16 cellular contexts compared by ENCODE assay signal in the genomic region with DNA sequence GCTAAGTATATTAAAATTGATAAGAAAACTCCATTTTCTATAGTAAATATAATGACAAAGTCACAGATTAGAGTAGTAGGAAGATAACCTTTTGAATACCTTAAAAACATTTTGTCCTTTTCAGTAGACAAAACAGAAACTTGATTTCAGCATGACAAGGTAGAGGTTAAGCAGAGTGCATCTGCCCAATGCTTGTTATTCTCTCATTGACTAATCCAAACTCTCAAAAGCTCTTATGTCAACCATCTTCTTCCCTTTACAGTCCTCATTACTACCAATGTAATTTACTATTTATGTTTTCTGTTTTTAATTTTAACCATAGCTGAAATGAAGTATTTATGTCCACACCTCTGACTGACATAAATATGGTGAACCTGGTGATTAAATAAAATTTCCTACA. TPM values are rescaled to one million over a fixed set of nuclear protein-coding genes. Genes with fewer than 3 reads are reported as not detected.
DNase-seq lines count a peak whose midpoint lies in the region; ATAC-seq and TF ChIP-seq lines count a peak whose summit lies in the region.
"Had no signal": no experiment of that assay in that cellular context is flagged by ENCODE, and none has a peak within 500 bp of the region (broad histone marks: within the 10 kb centered on the region; RNA-seq: fewer than 3 reads in every experiment).

No MANE protein-coding gene starts in this region.

- H3K27ac Mint-ChIP-seq in WTC11 (peak overlapping the region; percentile 16; the same call in 1 of the 2 replicates), endothelial cell (ENCODE audit: unreplicated experiment) (no peak overlapping the region)
- H3K27ac Mint-ChIP-seq: activated B cell treated with CpG ODN at 0.5 μM for 24 hours; CD8-positive, alpha-beta T cell; type B pancreatic cell had no signal

- no peaks in the 10 kb centered on the region for H3K9me3 Mint-ChIP-seq in WTC11
- H3K9me3 Mint-ChIP-seq in endothelial cell (ENCODE audit: unreplicated experiment) = no peaks in the 10 kb centered on the region
- H3K9me3 Mint-ChIP-seq: activated B cell treated with CpG ODN at 0.5 μM for 24 hours; CD8-positive, alpha-beta T cell; type B pancreatic cell had no signal

- H3K36me3 Mint-ChIP-seq in WTC11 (peaks cover 10% of the 10 kb centered on the region), endothelial cell (ENCODE audit: low read depth, unreplicated experiment) (no peaks in the 10 kb centered on the region)
- H3K36me3 Mint-ChIP-seq: CD8-positive, alpha-beta T cell had no signal

- H3K27me3 Mint-ChIP-seq in WTC11 (ENCODE audit: low read depth) (no peaks in the 10 kb centered on the region), endothelial cell (ENCODE audit: unreplicated experiment) (no peaks in the 10 kb centered on the region)
- H3K27me3 Mint-ChIP-seq: type B pancreatic cell had no signal

- no peak for DNase-seq in activated CD4-positive, CD25-positive, alpha-beta regulatory T cell treated with anti-CD3 and anti-CD28 coated beads, Interleukin-2, amount 50 U/mL, for 72 hours
- DNase-seq in WTC11 (ENCODE audit: low spot score) = no peak
- DNase-seq in endothelial cell (ENCODE audit: low spot score) = no peak
- no peak for DNase-seq in hepatic stellate cell (ENCODE audit: low spot score)
- no peak for DNase-seq in ecto neural progenitor cell (ENCODE audit: low spot score)
- DNase-seq: activated B cell treated with CpG ODN at 0.5 μM for 24 hours; activated gamma-delta T cell treated with Interleukin-2 at 50 U/mL for 16 hours; CD8-positive, alpha-beta T cell; hippocampal formation; small intestine had no signal

- H3K4me3 Mint-ChIP-seq in WTC11 (no peak overlapping the region), endothelial cell (ENCODE audit: unreplicated experiment) (no peak overlapping the region)
- H3K4me3 Mint-ChIP-seq: activated B cell treated with CpG ODN at 0.5 μM for 24 hours; CD8-positive, alpha-beta T cell; type B pancreatic cell had no signal

- POLR2A ChIA-PET in WTC11 (lab: Charles Lee) = no interaction called here

- H3K4me1 Mint-ChIP-seq in WTC11 (peaks cover 34% of the 10 kb centered on the region), endothelial cell (ENCODE audit: unreplicated experiment) (no peaks in the 10 kb centered on the region)

- TF ChIP-seq CTCF in WTC11 (IDR thresholded peaks at IDR 0.05) = no peak
- no peak for TF ChIP-seq CTCF in endothelial cell (IDR thresholded peaks at IDR 0.05; ENCODE audit: unreplicated experiment)

- CTCF ChIA-PET in WTC11 (lab: Charles Lee) = no interaction called here

- peak; percentile 69 to 71 for ATAC-seq in activated CD4-positive, CD25-positive, alpha-beta regulatory T cell treated with anti-CD3 and anti-CD28 coated beads, Interleukin-2, amount 50 U/mL, for 24 hours
- ATAC-seq in GM21515 (IDR thresholded peaks at IDR 0.05; ENCODE audit: unreplicated experiment) (peak; percentile 73), HG03025 (IDR thresholded peaks at IDR 0.05; ENCODE audit: low FRiP score, unreplicated experiment) (peak; percentile 78), WTC11 (no peak)
- ATAC-seq: CD8-positive, alpha-beta T cell had no signal

TF ChIP-seq in WTC11, 78 proteins besides CTCF, POLR2A, EP300 and RAD21:
- no peak for TF ChIP-seq NFATC4 (CRISPR knock-in tag; IDR thresholded peaks at IDR 0.05)
- TF ChIP-seq, protein P1, sequence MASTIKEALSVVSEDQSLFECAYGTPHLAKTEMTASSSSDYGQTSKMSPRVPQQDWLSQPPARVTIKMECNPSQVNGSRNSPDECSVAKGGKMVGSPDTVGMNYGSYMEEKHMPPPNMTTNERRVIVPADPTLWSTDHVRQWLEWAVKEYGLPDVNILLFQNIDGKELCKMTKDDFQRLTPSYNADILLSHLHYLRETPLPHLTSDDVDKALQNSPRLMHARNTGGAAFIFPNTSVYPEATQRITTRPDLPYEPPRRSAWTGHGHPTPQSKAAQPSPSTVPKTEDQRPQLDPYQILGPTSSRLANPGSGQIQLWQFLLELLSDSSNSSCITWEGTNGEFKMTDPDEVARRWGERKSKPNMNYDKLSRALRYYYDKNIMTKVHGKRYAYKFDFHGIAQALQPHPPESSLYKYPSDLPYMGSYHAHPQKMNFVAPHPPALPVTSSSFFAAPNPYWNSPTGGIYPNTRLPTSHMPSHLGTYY (CRISPR knock-in tag; IDR thresholded peaks at IDR 0.05) = no peak
- no peak for TF ChIP-seq ZNF232 (CRISPR knock-in tag; IDR thresholded peaks at IDR 0.05)
- TF ChIP-seq ZNF423 (CRISPR knock-in tag; IDR thresholded peaks at IDR 0.05) = no peak
- no peak for TF ChIP-seq JAZF1 (CRISPR knock-in tag; IDR thresholded peaks at IDR 0.05)
- TF ChIP-seq ELF4 (CRISPR knock-in tag; IDR thresholded peaks at IDR 0.05; ENCODE audit: low read depth) = no peak
- no peak for TF ChIP-seq IRF2 (CRISPR knock-in tag; IDR thresholded peaks at IDR 0.05; ENCODE audit: borderline replicate concordance, low read depth)
- TF ChIP-seq, protein P2, sequence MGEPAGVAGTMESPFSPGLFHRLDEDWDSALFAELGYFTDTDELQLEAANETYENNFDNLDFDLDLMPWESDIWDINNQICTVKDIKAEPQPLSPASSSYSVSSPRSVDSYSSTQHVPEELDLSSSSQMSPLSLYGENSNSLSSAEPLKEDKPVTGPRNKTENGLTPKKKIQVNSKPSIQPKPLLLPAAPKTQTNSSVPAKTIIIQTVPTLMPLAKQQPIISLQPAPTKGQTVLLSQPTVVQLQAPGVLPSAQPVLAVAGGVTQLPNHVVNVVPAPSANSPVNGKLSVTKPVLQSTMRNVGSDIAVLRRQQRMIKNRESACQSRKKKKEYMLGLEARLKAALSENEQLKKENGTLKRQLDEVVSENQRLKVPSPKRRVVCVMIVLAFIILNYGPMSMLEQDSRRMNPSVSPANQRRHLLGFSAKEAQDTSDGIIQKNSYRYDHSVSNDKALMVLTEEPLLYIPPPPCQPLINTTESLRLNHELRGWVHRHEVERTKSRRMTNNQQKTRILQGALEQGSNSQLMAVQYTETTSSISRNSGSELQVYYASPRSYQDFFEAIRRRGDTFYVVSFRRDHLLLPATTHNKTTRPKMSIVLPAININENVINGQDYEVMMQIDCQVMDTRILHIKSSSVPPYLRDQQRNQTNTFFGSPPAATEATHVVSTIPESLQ (CRISPR knock-in tag; IDR thresholded peaks at IDR 0.05) = no peak
- TF ChIP-seq, protein P3, sequence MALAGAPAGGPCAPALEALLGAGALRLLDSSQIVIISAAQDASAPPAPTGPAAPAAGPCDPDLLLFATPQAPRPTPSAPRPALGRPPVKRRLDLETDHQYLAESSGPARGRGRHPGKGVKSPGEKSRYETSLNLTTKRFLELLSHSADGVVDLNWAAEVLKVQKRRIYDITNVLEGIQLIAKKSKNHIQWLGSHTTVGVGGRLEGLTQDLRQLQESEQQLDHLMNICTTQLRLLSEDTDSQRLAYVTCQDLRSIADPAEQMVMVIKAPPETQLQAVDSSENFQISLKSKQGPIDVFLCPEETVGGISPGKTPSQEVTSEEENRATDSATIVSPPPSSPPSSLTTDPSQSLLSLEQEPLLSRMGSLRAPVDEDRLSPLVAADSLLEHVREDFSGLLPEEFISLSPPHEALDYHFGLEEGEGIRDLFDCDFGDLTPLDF (CRISPR knock-in tag; IDR thresholded peaks at IDR 0.05) = no peak
- TF ChIP-seq, protein P4, sequence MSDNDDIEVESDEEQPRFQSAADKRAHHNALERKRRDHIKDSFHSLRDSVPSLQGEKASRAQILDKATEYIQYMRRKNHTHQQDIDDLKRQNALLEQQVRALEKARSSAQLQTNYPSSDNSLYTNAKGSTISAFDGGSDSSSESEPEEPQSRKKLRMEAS (CRISPR knock-in tag; IDR thresholded peaks at IDR 0.05) = no peak

RNA-seq across cellular contexts. Expression of a gene that starts 11.1 kb away (rescaled TPM):
- total RNA-seq in WTC11 (2021) (7.1 to 8.4 TPM (median 7.2 TPM) in 3 replicates), endothelial cell (ENCODE audit: unreplicated experiment) (2.0 TPM)

RNA-seq across cellular contexts. Expression of a gene that starts 11.2 kb away (rescaled TPM):
- total RNA-seq in WTC11 (2021) (0.50 to 1.9 TPM (median 1.1 TPM) in 3 replicates), endothelial cell (ENCODE audit: unreplicated experiment) (not detected)
- total RNA-seq: activated B cell treated with CpG ODN at 0.5 μM for 24 hours; CD8-positive, alpha-beta T cell; endothelial cell of umbilical vein; H4 had no signal
